Comparison of ENCODE assay signal across 1 cellular context in genomic region chr17:21252289-21252874, GRCh38.
TF ChIP-seq lines count a peak whose summit lies in the region.

No MANE protein-coding gene starts in this region.

TF ChIP-seq in SK-N-SH treated with all-trans-retinoic acid at 6 μM for 48 hours, 23 proteins besides CTCF, POLR2A, EP300 and RAD21 (continued from another document):
- TF ChIP-seq CSRNP3 (CRISPR knock-in tag; IDR thresholded peaks at IDR 0.05): no peak
- TF ChIP-seq CREB5 (CRISPR knock-in tag; IDR thresholded peaks at IDR 0.05; ENCODE audit: low read depth): no peak
- no peak for TF ChIP-seq TSHZ2 (CRISPR knock-in tag; IDR thresholded peaks at IDR 0.05)
- no peak for TF ChIP-seq GLIS3 (CRISPR knock-in tag; IDR thresholded peaks at IDR 0.05)
